ENCODE assay signal across 11 cellular contexts in the genomic region with DNA sequence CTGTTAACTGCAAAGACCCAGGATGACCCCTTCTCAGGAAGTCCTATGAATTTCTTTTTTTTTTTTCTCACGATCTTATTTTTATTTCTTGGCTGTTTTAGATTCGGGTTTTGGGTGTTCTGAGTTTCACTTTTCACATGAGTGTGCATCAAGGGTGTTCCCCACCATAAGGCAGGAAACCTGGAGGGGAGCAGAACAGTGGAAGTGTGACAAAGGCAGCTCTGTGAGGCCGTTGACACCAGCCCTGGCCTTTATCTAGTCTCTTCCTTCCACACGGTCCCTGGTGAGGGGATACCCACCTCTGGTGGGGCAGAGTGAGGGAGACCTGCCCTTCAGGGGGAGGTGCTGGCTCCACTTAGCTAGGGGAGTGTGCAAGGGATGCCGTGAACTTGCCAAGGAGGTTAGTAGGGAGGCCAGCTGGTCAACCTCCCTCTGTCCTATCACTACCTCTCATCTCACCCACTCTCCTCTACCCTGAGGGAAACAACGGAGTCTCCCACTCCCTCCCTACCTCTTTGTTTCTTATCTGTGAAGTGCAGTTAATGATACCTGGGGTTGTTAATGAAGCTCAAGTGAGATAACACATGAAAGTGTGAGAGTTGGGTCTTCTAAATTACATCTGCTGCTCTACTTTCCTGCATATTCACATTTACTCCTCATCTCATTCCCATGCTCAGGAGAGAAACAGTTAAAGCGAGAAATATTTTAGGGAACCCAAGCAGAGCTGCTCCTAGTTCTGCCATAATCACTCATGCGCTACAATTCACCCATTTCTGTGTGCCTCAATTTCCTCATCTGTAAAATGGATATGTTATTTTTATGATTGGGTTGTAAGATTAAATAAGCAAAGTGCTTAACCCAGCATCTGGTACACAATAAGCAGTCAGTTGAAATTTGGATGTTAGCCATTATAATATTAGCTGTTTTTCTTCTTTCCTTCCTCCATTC. TPM values are rescaled to one million over a fixed set of nuclear protein-coding genes. Genes with fewer than 3 reads are reported as not detected.
A peak's percentile ranks its signal among the peaks of the same experiment; 100 is the strongest.
DNase-seq lines count a peak whose midpoint lies in the region; ATAC-seq and TF ChIP-seq lines count a peak whose summit lies in the region.
"Had no signal": no experiment of that assay in that cellular context is flagged by ENCODE, and none has a peak within 500 bp of the region (broad histone marks: within the 10 kb centered on the region; RNA-seq: fewer than 3 reads in every experiment).

No MANE protein-coding gene starts in this region.

- peaks cover 29% of the 10 kb centered on the region for H3K27me3 Mint-ChIP-seq in mesothelial cell of epicardium (ENCODE audit: low read depth)

- no peaks in the 10 kb centered on the region for H3K36me3 ChIP-seq in ACC112 (ENCODE audit: insufficient read depth, low read length)
- H3K36me3 ChIP-seq: ovary had no signal

- H3K4me3 Mint-ChIP-seq in mesothelial cell of epicardium = no peak overlapping the region

- no peaks in the 10 kb centered on the region for H3K4me1 ChIP-seq in ACC112 (ENCODE audit: control insufficient read depth, insufficient read depth, low read length, unreplicated experiment)

- H3K9me3 Mint-ChIP-seq in activated naive CD4-positive, alpha-beta T cell treated with anti-CD3 and anti-CD28 coated beads, Interleukin-2, amount 50 U/mL, for 72 hours = no peaks in the 10 kb centered on the region
- H3K9me3 Mint-ChIP-seq in mesothelial cell of epicardium = no peaks in the 10 kb centered on the region

- H3K27ac ChIP-seq in ACC112 (ENCODE audit: low read depth, low read length) = no peak overlapping the region
- H3K27ac ChIP-seq: ovary had no signal

- H3K27ac Mint-ChIP-seq in activated naive CD4-positive, alpha-beta T cell treated with anti-CD3 and anti-CD28 coated beads, Interleukin-2, amount 50 U/mL, for 72 hours = peak overlapping the region in 1 of 2 donors; percentile 37
- no peak overlapping the region for H3K27ac Mint-ChIP-seq in mesothelial cell of epicardium

- no peak for DNase-seq in activated naive CD4-positive, alpha-beta T cell treated with anti-CD3 and anti-CD28 coated beads, Interleukin-2, amount 50 U/mL, for 72 hours (ENCODE audit: low spot score in 2 of 2)
- DNase-seq in midbrain (lab: John Stamatoyannopoulos, UW) = no peak
- no peak for DNase-seq in GOT3 (lab: John Stamatoyannopoulos, UW)
- no peak for DNase-seq in mesothelial cell of epicardium (ENCODE audit: low spot score in 2 of 2, unreplicated experiment in 2 of 2)
- DNase-seq in NCI-H1694 (lab: John Stamatoyannopoulos, UW) = no peak
- DNase-seq: DMS79 treated with DMSO at 0.1 percent for 48 hours, ovary had no signal

- ATAC-seq in GM18868 (IDR thresholded peaks at IDR 0.05; ENCODE audit: unreplicated experiment) = peak; percentile 50
- peak; percentile 35 for ATAC-seq in HG03460 (IDR thresholded peaks at IDR 0.05; ENCODE audit: unreplicated experiment)
- peak; percentile 46 to 60 for ATAC-seq in activated naive CD4-positive, alpha-beta T cell treated with anti-CD3 and anti-CD28 coated beads, Interleukin-2, amount 50 U/mL, for 72 hours

- no peaks in the 10 kb centered on the region for H3K79me2 ChIP-seq in ACC112 (ENCODE audit: control insufficient read depth, insufficient read depth, low read length, unreplicated experiment)

- TF ChIP-seq CTCF in mesothelial cell of epicardium (IDR thresholded peaks at IDR 0.05; ENCODE audit: unreplicated experiment) = no peak

- H3K36me3 Mint-ChIP-seq in activated naive CD4-positive, alpha-beta T cell treated with anti-CD3 and anti-CD28 coated beads, Interleukin-2, amount 50 U/mL, for 72 hours = no peaks in the 10 kb centered on the region
- H3K36me3 Mint-ChIP-seq in mesothelial cell of epicardium = no peaks in the 10 kb centered on the region

- peaks cover 10% of the 10 kb centered on the region; the same call in 1 of the 2 replicates for H3K27me3 ChIP-seq in ACC112 (ENCODE audit: insufficient read depth, low read length)
- H3K27me3 ChIP-seq: ovary had no signal

- H3K4me3 ChIP-seq in ACC112 (ENCODE audit: low read depth, low read length) = no peak overlapping the region
- H3K4me3 ChIP-seq: ovary had no signal

- H3K4me1 Mint-ChIP-seq in mesothelial cell of epicardium = peaks cover 46% of the 10 kb centered on the region

- H2AFZ ChIP-seq in ACC112 (ENCODE audit: low read length, unreplicated experiment) = peak overlapping the region; percentile 5

RNA-seq across cellular contexts. Expression of gene GALNT6, which starts 4.4 kb away (rescaled TPM):
- total RNA-seq in activated naive CD4-positive, alpha-beta T cell treated with anti-CD3 and anti-CD28 coated beads, Interleukin-2, amount 50 U/mL, for 72 hours = 1 to 10 TPM; 2.5 to 8.8 TPM
- total RNA-seq in mesothelial cell of epicardium = 12.8 to 14.3 TPM (median 13.8 TPM) in 3 replicates

RNA-seq across cellular contexts. Expression of gene SLC4A8, which starts 29.1 kb away (rescaled TPM):
- total RNA-seq in activated naive CD4-positive, alpha-beta T cell treated with anti-CD3 and anti-CD28 coated beads, Interleukin-2, amount 50 U/mL, for 72 hours = 10 to 100 TPM in 1 of 2 donors, 1 to 10 TPM in 1; 2.4 to 14.4 TPM
- 17.5 to 21.2 TPM (median 17.6 TPM) in 3 replicates for total RNA-seq in mesothelial cell of epicardium

RNA-seq across cellular contexts. Expression of gene CELA1, which starts 49.1 kb away (rescaled TPM):
- not detected for total RNA-seq in activated naive CD4-positive, alpha-beta T cell treated with anti-CD3 and anti-CD28 coated beads, Interleukin-2, amount 50 U/mL, for 72 hours
- total RNA-seq in mesothelial cell of epicardium = not detected in 3 replicates
- total RNA-seq: ovary, urinary bladder had no signal
